Comparison of ENCODE assay signal across 1 cellular context in genomic region chrX:71533850-71534515, GRCh38.
A peak's percentile ranks its signal among the peaks of the same experiment; 100 is the strongest.
TF ChIP-seq lines count a peak whose summit lies in the region.

No MANE protein-coding gene starts in this region.

TF ChIP-seq in H1, 55 proteins besides CTCF, POLR2A, EP300 and RAD21:
- no peak for TF ChIP-seq POU5F1 (IDR thresholded peaks at IDR 0.05; ENCODE audit: low read depth, low read length)
- TF ChIP-seq CHD7 (IDR thresholded peaks at IDR 0.05; ENCODE audit: insufficient replicate concordance, low read length): no peak
- no peak for TF ChIP-seq BCL11A (IDR thresholded peaks at IDR 0.05; ENCODE audit: low read depth in 2 of 2, low read length in 2 of 2)
- no peak for TF ChIP-seq TAF7 (optimal IDR thresholded peaks at IDR 0.05; ENCODE audit: borderline replicate concordance, low read depth, low read length)
- no peak for TF ChIP-seq JUN (IDR thresholded peaks at IDR 0.05; ENCODE audit: low read depth, low read length)
- TF ChIP-seq TCF12 (IDR thresholded peaks at IDR 0.05; ENCODE audit: low read depth, low read length): no peak
- peak; percentile 31 for TF ChIP-seq SAP30 (IDR thresholded peaks at IDR 0.05; ENCODE audit: insufficient read depth, insufficient replicate concordance, low read length)
- no peak for TF ChIP-seq CEBPB (IDR thresholded peaks at IDR 0.05; ENCODE audit: low read depth, low read length)
- 0 out of 2 replicates have a peak, but pooled peaks have one; percentile 4 for TF ChIP-seq TBP (IDR thresholded peaks at IDR 0.05; ENCODE audit: low read depth, low read length)
- peak; percentile 40 for TF ChIP-seq POLR2AphosphoS5 (IDR thresholded peaks at IDR 0.05; ENCODE audit: low read depth, low read length)
- TF ChIP-seq TAF1 (IDR thresholded peaks at IDR 0.05; ENCODE audit: low read depth, low read length): 0 out of 2 replicates have a peak, but pooled peaks have one; percentile 34
- TF ChIP-seq BRCA1 (IDR thresholded peaks at IDR 0.05; ENCODE audit: low read depth, low read length): no peak
- no peak; a peak in 1 of 4 replicates for TF ChIP-seq SIN3A (conservative IDR thresholded peaks at IDR 0.05 in 1 of 2, IDR thresholded peaks at IDR 0.05 in 1 of 2; ENCODE audit: low read depth in 1 of 2, low read length in 2 of 2)
- TF ChIP-seq KDM5A (IDR thresholded peaks at IDR 0.05; ENCODE audit: low read length): no peak
- TF ChIP-seq RBBP5 (IDR thresholded peaks at IDR 0.05; ENCODE audit: borderline replicate concordance, low read depth, low read length): no peak
- TF ChIP-seq FOSL1 (IDR thresholded peaks at IDR 0.05; ENCODE audit: insufficient read depth, low read depth, low read length): no peak
- no peak for TF ChIP-seq SUZ12 (IDR thresholded peaks at IDR 0.05; ENCODE audit: low read length)
- no peak for TF ChIP-seq RNF2 (IDR thresholded peaks at IDR 0.05; ENCODE audit: borderline replicate concordance, low read depth, low read length, missing control alignments, poor library complexity, severe bottlenecking)
- no peak for TF ChIP-seq PHF8 (conservative IDR thresholded peaks at IDR 0.05; ENCODE audit: low read depth, low read length)
- 0 out of 2 replicates have a peak, but pooled peaks have one; percentile 10 for TF ChIP-seq CHD2 (IDR thresholded peaks at IDR 0.05; ENCODE audit: low read length)
- no peak for TF ChIP-seq ATF3 (IDR thresholded peaks at IDR 0.05; ENCODE audit: insufficient read depth, low read depth, low read length)
- TF ChIP-seq ZNF274 (IDR thresholded peaks at IDR 0.05; ENCODE audit: borderline replicate concordance, extremely low read depth, low read length): no peak
- TF ChIP-seq KDM4A (IDR thresholded peaks at IDR 0.05; ENCODE audit: low read depth, low read length, severe bottlenecking): no peak
